Comparison of ENCODE assay signal across 8 cellular contexts in the genomic region with DNA sequence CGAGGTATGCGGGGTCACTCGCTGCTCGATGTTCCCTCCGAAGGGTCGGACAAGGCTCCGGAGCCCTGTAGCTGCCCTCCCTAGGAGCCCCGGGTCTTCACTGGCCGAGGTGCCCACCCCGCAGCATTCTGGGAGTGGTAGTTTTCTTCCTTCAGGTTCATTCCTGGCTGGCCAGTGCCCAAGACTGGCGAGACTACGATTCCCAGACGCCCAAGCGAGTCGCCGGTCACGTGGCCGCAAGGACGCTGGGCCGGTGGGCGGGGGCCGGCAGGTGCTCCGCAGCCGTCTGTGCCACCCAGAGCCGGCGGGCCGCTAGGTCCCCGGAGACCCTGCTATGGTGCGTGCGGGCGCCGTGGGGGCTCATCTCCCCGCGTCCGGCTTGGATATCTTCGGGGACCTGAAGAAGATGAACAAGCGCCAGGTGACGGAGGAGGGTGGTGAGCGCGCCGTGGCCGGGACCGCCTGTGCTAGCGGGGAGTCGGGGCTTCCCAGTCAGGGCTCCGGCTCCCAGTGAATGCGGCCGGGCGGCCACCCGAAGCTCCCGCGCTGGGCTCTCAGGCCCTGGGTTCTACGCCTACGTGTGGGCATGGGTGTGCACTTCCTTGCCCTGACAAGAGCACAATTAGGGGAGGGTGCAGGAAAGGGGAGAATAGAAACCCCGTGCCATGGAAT.
DNase-seq lines count a peak whose midpoint lies in the region; ATAC-seq and TF ChIP-seq lines count a peak whose summit lies in the region.

A gene (plus strand): TSS at position 270 of the 672 bp plus-strand sequence. CDS start 65 bp downstream, at position 335.

- DNase-seq in AG20443 (ENCODE audit: low spot score), result peak; percentile 96
- DNase-seq in NCI-H510A treated with DMSO at 0.1 percent for 48 hours (lab: John Stamatoyannopoulos, UW), result peak; percentile 99
- peak; percentile 88 to 92 for DNase-seq in activated CD4-positive, alpha-beta T cell treated with anti-CD3 and anti-CD28 coated beads for 24 hours (ENCODE audit: low read depth in 2 of 2)
- peak; percentile 98 for DNase-seq in choroid plexus epithelial cell (ENCODE audit: low read depth)
- DNase-seq in kidney glomerular epithelial cell (lab: John Stamatoyannopoulos, UW), result peak; percentile 97
- DNase-seq in stimulated activated CD4-positive, alpha-beta T cell treated with anti-CD3 and anti-CD28 coated beads, Interleukin-1b, Interleukin-23, amount 100 ng/mL, for 1 hour (ENCODE audit: low read depth in 2 of 2), result peak; percentile 86

- TF ChIP-seq POLR2A in GM19193 (IDR thresholded peaks at IDR 0.05; ENCODE audit: extremely low read depth, insufficient read depth, insufficient read length), result peak; percentile 81

- no peak for TF ChIP-seq CTCF in choroid plexus epithelial cell (conservative IDR thresholded peaks at IDR 0.05; ENCODE audit: low read depth, low read length)

- ATAC-seq in HG03439 (IDR thresholded peaks at IDR 0.05; ENCODE audit: unreplicated experiment), result peak; percentile 80

- H3K4me3 ChIP-seq in choroid plexus epithelial cell (ENCODE audit: low read depth, low read length), result peak within 1 kb of the TSS; percentile 98

Comparison
In these comparisons a context has a peak if more than half of its experiments do, and no peak if none do; other contexts are left out.
1. Peak in every context shown above with its lines: DNase-seq, ATAC-seq and H3K4me3 ChIP-seq.